ENCODE assay signal across 26 cellular contexts in genomic region chr17:8776861-8777260, GRCh38. TPM values are rescaled to one million over a fixed set of nuclear protein-coding genes. Genes with fewer than 3 reads are reported as not detected.
"Had no signal": no experiment of that assay in that cellular context is flagged by ENCODE, and none has a peak within 500 bp of the region (broad histone marks: within the 10 kb centered on the region; RNA-seq: fewer than 3 reads in every experiment).

No MANE protein-coding gene starts in this region.

- H3K79me2 ChIP-seq: hepatocyte, parathyroid adenoma had no signal

- H3K9me3 ChIP-seq: esophagus squamous epithelium had no signal

- H3K36me3 ChIP-seq: esophagus squamous epithelium, spleen, WERI-Rb-1 had no signal

- H3K4me1 ChIP-seq: esophagus squamous epithelium, parathyroid adenoma, spleen had no signal

- H3K27ac ChIP-seq: esophagus squamous epithelium, hepatocyte, parathyroid adenoma, spleen, WERI-Rb-1 had no signal

- H3K27me3 ChIP-seq: hepatocyte had no signal

- H3K4me3 ChIP-seq: esophagus squamous epithelium, hepatocyte, spleen had no signal

- DNase-seq: activated CD4-positive, alpha-beta T cell treated with anti-CD3 and anti-CD28 coated beads for 1 hour; activated CD4-positive, alpha-beta T cell treated with anti-CD3 and anti-CD28 coated beads, Interleukin-2, amount 50 U/mL, for 4 hours; activated effector memory CD4-positive, alpha-beta T cell treated with anti-CD3 and anti-CD28 coated beads, Interleukin-2, amount 50 U/mL, for 16 hours; activated naive CD4-positive, alpha-beta T cell treated with anti-CD3 and anti-CD28 coated beads, Interleukin-2, amount 50 U/mL, for 16 hours; activated T-cell treated with anti-CD3 and anti-CD28 coated beads, Interleukin-2, amount 50 U/mL, for 72 hours; cerebellar nuclear complex; dermis blood vessel endothelial cell; effector memory CD4-positive, alpha-beta T cell; esophagus squamous epithelium; mesendoderm; naive thymus-derived CD8-positive, alpha-beta T cell; spleen; stimulated activated naive CD4-positive, alpha-beta T cell; T-helper 1 cell; T1000; WERI-Rb-1 had no signal

- H2AFZ ChIP-seq: hepatocyte, parathyroid adenoma had no signal

- H3K9ac ChIP-seq: parathyroid adenoma had no signal

- FAIRE-seq: astrocyte, bronchial epithelial cell, endothelial cell of umbilical vein had no signal

- ATAC-seq: activated T-cell treated with anti-CD3 and anti-CD28 coated beads, Interleukin-2, amount 50 U/mL, for 72 hours; naive thymus-derived CD8-positive, alpha-beta T cell had no signal

- H3K4me2 ChIP-seq: hepatocyte had no signal

RNA-seq across cellular contexts. Expression of gene SPDYE4, which starts 18.5 kb away (rescaled TPM):
- total RNA-seq: activated CD8-positive, alpha-beta memory T cell treated with anti-CD3 and anti-CD28 coated beads for 36 hours; activated T-cell treated with anti-CD3 and anti-CD28 coated beads, Interleukin-2, amount 50 U/mL, for 72 hours; astrocyte; bronchial epithelial cell; dermis blood vessel endothelial cell; endothelial cell of umbilical vein; esophagus squamous epithelium; hepatocyte; lower leg skin; naive thymus-derived CD8-positive, alpha-beta T cell; renal cortical epithelial cell; spleen; ureter had no signal
- polyA plus RNA-seq: adipose tissue; endothelial cell of umbilical vein; hepatocyte; naive thymus-derived CD8-positive, alpha-beta T cell; spleen had no signal

RNA-seq across cellular contexts. Expression of gene MFSD6L, which starts 22.3 kb away (rescaled TPM):
- total RNA-seq: activated CD8-positive, alpha-beta memory T cell treated with anti-CD3 and anti-CD28 coated beads for 36 hours; astrocyte; bronchial epithelial cell; dermis blood vessel endothelial cell; endothelial cell of umbilical vein; renal cortical epithelial cell had no signal
- polyA plus RNA-seq: endothelial cell of umbilical vein; naive thymus-derived CD8-positive, alpha-beta T cell had no signal

RNA-seq across cellular contexts. Expression of gene CCDC42, which starts 32.2 kb away (rescaled TPM):
- total RNA-seq: astrocyte, bronchial epithelial cell, dermis blood vessel endothelial cell, endothelial cell of umbilical vein, esophagus squamous epithelium, lower leg skin, renal cortical epithelial cell, ureter had no signal
- polyA plus RNA-seq: adipose tissue; endothelial cell of umbilical vein; naive thymus-derived CD8-positive, alpha-beta T cell had no signal
